Comparison of ENCODE assay signal across 8 cellular contexts in genomic region chr3:150411106-150411460, GRCh38. TPM values are rescaled to one million over a fixed set of nuclear protein-coding genes. Genes with fewer than 3 reads are reported as not detected.
A peak's percentile ranks its signal among the peaks of the same experiment; 100 is the strongest.
DNase-seq lines count a peak whose midpoint lies in the region; ATAC-seq and TF ChIP-seq lines count a peak whose summit lies in the region.

No MANE protein-coding gene starts in this region.

- no peak for TF ChIP-seq POLR2A in stomach (IDR thresholded peaks at IDR 0.05)

- H3K9ac ChIP-seq in iPS-15b (ENCODE audit: low read depth, low read length) = peak overlapping the region; percentile 18

- no peaks in the 10 kb centered on the region for H3K27me3 ChIP-seq in iPS-15b (ENCODE audit: control insufficient read depth, insufficient read depth, low read length)
- H3K27me3 ChIP-seq in stomach = no peaks in the 10 kb centered on the region

- peaks cover 22% of the 10 kb centered on the region for H3K36me3 Mint-ChIP-seq in activated CD4-positive, alpha-beta memory T cell treated with anti-CD3 and anti-CD28 coated beads, Interleukin-2, amount 10 ng/mL, durations not matched to agents 7 days and 5 days (ENCODE audit: low read depth)

- DNase-seq in NCI-H2171 treated with DMSO at 0.1 percent for 48 hours (lab: John Stamatoyannopoulos, UW) (peak; percentile 56), NCI-H2171 (lab: John Stamatoyannopoulos, UW) (no peak), stomach (no peak), cerebellum (ENCODE audit: low spot score) (no peak)
- no peak for DNase-seq in activated CD4-positive, alpha-beta memory T cell treated with anti-CD3 and anti-CD28 coated beads, Interleukin-2, amount 10 ng/mL, durations not matched to agents 7 days and 5 days
- DNase-seq in NK-92 treated with Interleukin-12 subunit alpha and Interleukin-12 subunit beta, amount 100 ng/mL, for 24 hours (lab: John Stamatoyannopoulos, UW) = no peak

- H3K4me1 ChIP-seq in iPS-15b (ENCODE audit: control insufficient read depth, insufficient read depth, low read length) (peaks cover 8% of the 10 kb centered on the region), stomach (peaks cover 19 to 57% (median 46%) of the 10 kb centered on the region in 4 donors)

- TF ChIP-seq EP300 in stomach (IDR thresholded peaks at IDR 0.05) = no peak

- H3K4me3 ChIP-seq in iPS-15b (ENCODE audit: low read depth, low read length) (peak overlapping the region; percentile 90), stomach (peak overlapping the region; percentile 79 to 98 (median 90))

- 1 to 3% (median 2%) methylated on average over 5 of the region's 5 CpGs for WGBS in stomach, 5 donors

- intact Hi-C loops in stomach (cut with DNase I; ENCODE audit: low total_unique reads) = loop anchor here (10.0 kb wide), 1 partner anchor 84 kb away; no protein-coding TSS in a partner anchor

- peaks cover 51% of the 10 kb centered on the region for H3K4me1 Mint-ChIP-seq in activated CD4-positive, alpha-beta memory T cell treated with anti-CD3 and anti-CD28 coated beads, Interleukin-2, amount 10 ng/mL, durations not matched to agents 7 days and 5 days

- H3K27ac Mint-ChIP-seq in activated CD4-positive, alpha-beta memory T cell treated with anti-CD3 and anti-CD28 coated beads, Interleukin-2, amount 10 ng/mL, durations not matched to agents 7 days and 5 days = peak overlapping the region; percentile 77

- peak overlapping the region; percentile 70 for H3K4me3 Mint-ChIP-seq in activated CD4-positive, alpha-beta memory T cell treated with anti-CD3 and anti-CD28 coated beads, Interleukin-2, amount 10 ng/mL, durations not matched to agents 7 days and 5 days

- CTCF ChIA-PET in activated CD4-positive, alpha-beta memory T cell treated with anti-CD3 and anti-CD28 coated beads, Interleukin-2, amount 10 ng/mL, durations not matched to agents 7 days and 5 days (lab: Charles Lee) = interaction anchor here (0.8 to 5.7 kb wide), 3 partner anchors 15 to 85 kb away, joined by 3 to 37 read pairs (median 3); no protein-coding TSS in a partner anchor

- H3K27me3 Mint-ChIP-seq in activated CD4-positive, alpha-beta memory T cell treated with anti-CD3 and anti-CD28 coated beads, Interleukin-2, amount 10 ng/mL, durations not matched to agents 7 days and 5 days = peaks cover 3% of the 10 kb centered on the region

- H3K36me3 ChIP-seq in iPS-15b (ENCODE audit: control insufficient read depth, insufficient read depth, low read length) = no peaks in the 10 kb centered on the region
- peaks cover 0 to 3% (median 0%) of the 10 kb centered on the region in 4 donors for H3K36me3 ChIP-seq in stomach

- POLR2A ChIA-PET in activated CD4-positive, alpha-beta memory T cell treated with anti-CD3 and anti-CD28 coated beads, Interleukin-2, amount 10 ng/mL, durations not matched to agents 7 days and 5 days (lab: Charles Lee) = interaction anchor here (0.6 to 7.3 kb wide), 7 partner anchors 9 to 352 kb away, joined by 3 to 109 read pairs (median 4); partner anchors contain the start of genes EIF2A, SELENOT, SERP1 and SIAH2

- no peaks in the 10 kb centered on the region for H3K9me3 Mint-ChIP-seq in activated CD4-positive, alpha-beta memory T cell treated with anti-CD3 and anti-CD28 coated beads, Interleukin-2, amount 10 ng/mL, durations not matched to agents 7 days and 5 days

- H3K9me3 ChIP-seq in iPS-15b (ENCODE audit: control insufficient read depth, insufficient read depth, low read length) (no peaks in the 10 kb centered on the region), stomach (no peaks in the 10 kb centered on the region)

- ATAC-seq in HG03108 (IDR thresholded peaks at IDR 0.05; ENCODE audit: unreplicated experiment) = no peak

- TF ChIP-seq CTCF in stomach (IDR thresholded peaks at IDR 0.05) = no peak

- H3K27ac ChIP-seq in stomach = peak overlapping the region in 4 of 5 donors; percentile 99 to 100 (median 100)

RNA-seq across cellular contexts. Expression of gene TSC22D2, which starts 3.0 kb away (rescaled TPM):
- total RNA-seq in activated CD4-positive, alpha-beta memory T cell treated with anti-CD3 and anti-CD28 coated beads, Interleukin-2, amount 10 ng/mL, durations not matched to agents 7 days and 5 days = 10 to 100 TPM; 13.9 to 15.0 TPM
- total RNA-seq in stomach = 10 to 100 TPM; 12.9 to 32.2 (median 23.9) TPM
- 10 to 100 TPM in 1 of 3 donors, 1 to 10 TPM in 2; 7.1 to 13.6 (median 7.7) TPM for polyA plus RNA-seq in stomach
- total RNA-seq in cerebellum = 39.0 TPM
